ENCODE assay signal across 8 cellular contexts in the genomic region with DNA sequence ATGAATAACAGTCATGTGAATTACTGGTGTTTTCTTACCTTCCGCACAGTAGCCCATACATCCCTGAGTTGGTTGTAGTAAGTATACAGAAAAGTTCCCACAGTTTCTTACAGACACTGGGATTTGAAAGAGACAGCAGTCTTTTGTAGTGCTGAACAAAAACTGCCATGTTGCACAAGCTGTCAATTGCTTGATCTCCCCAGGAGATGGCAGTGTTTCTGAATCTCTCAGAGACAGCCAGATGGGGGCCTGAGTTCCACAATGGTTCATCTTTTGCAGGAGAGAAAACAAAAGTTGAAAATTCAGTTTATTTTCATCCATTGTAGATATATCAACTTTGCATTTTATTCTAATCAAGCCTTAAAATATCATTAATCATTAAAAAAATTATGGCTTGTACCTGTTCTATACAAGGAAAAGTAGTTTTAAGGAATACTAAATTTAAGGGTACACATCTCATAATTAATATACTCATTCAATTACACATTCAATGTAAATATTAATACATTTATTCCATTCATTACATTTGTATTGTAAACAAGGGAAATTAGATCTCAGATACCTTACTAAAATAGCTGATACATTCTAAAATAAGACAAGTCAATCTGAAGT. TPM values are rescaled to one million over a fixed set of nuclear protein-coding genes. Genes with fewer than 3 reads are reported as not detected.
DNase-seq lines count a peak whose midpoint lies in the region; ATAC-seq, FAIRE-seq and TF ChIP-seq lines count a peak whose summit lies in the region.

No MANE protein-coding gene starts in this region.

- no peak overlapping the region for H3K4me2 ChIP-seq in SK-N-SH

- H3K27ac ChIP-seq in SK-N-SH (ENCODE audit: low read depth in 2 of 2, low read length in 1 of 2) (no peak overlapping the region; a peak in 1 of 4 replicates), tibial artery (no peak overlapping the region)

- H3K4me1 ChIP-seq in SK-N-SH (ENCODE audit: control insufficient read depth in 1 of 2, insufficient read depth in 2 of 2, low read depth in 1 of 2, low read length in 1 of 2) (peaks cover 0 to 8% of the 10 kb centered on the region in 2 experiments; a peak in 2 of 4 replicates), tibial artery (no peaks in the 10 kb centered on the region)

- peak; percentile 72 for FAIRE-seq in GM18507 (lab: Jason Lieb, UNC)

- H3K9ac ChIP-seq in SK-N-SH = no peak overlapping the region

- H3K27me3 ChIP-seq in SK-N-SH (ENCODE audit: insufficient read depth) (no peaks in the 10 kb centered on the region), tibial artery (no peaks in the 10 kb centered on the region)

- CTCF ChIA-PET in SK-N-SH (lab: Yijun Ruan, JAX) = interaction anchor here (0.5 to 2.1 kb wide), 29 partner anchors 10 to 870 kb away, joined by 3 to 20 read pairs (median 4); partner anchors contain the start of gene VWDE

- H3K79me2 ChIP-seq in SK-N-SH (ENCODE audit: insufficient read depth) = no peaks in the 10 kb centered on the region

- intact Hi-C loops in tibial artery (cut with DNase I; ENCODE audit: low total_unique reads) = no loop called here

- 57% methylated on average over 1 of the region's 1 CpG for WGBS in SK-N-SH (ENCODE audit: low lambda C conversion rate)

- H3K9me2 ChIP-seq in SK-N-SH = no peaks in the 10 kb centered on the region

- H2AFZ ChIP-seq in SK-N-SH (ENCODE audit: low read depth) = no peak overlapping the region

- POLR2A ChIA-PET in SK-N-SH (lab: Yijun Ruan, JAX) = no interaction called here

- H4K20me1 ChIP-seq in SK-N-SH (ENCODE audit: insufficient read depth) = no peaks in the 10 kb centered on the region

- TF ChIP-seq EP300 in SK-N-SH (IDR thresholded peaks at IDR 0.05; ENCODE audit: borderline replicate concordance in 1 of 2, low read depth in 1 of 2, low read length in 1 of 2) = no peak

- H3F3A ChIP-seq in SK-N-SH (replicated peaks; ENCODE audit: insufficient read depth) = no peaks in the 10 kb centered on the region

- peak; percentile 61 for DNase-seq in CD1c-positive myeloid dendritic cell (ENCODE audit: extremely low spot score)
- DNase-seq in GM18507 (ENCODE audit: extremely low spot score, insufficient read length, low read depth) = no peak
- DNase-seq in NCI-H1092 (lab: John Stamatoyannopoulos, UW) = peak; percentile 84
- peak; percentile 65 for DNase-seq in SK-N-SH
- peak; percentile 49 for DNase-seq in cerebellar cortex (ENCODE audit: low spot score)
- DNase-seq in lung microvascular endothelial cell (ENCODE audit: low read depth in 2 of 2) = peak; percentile 60 to 61
- no peak for DNase-seq in tibial artery

- peak; percentile 99 for ATAC-seq in HG02852 (IDR thresholded peaks at IDR 0.05; ENCODE audit: unreplicated experiment)

- no peaks in the 10 kb centered on the region for H3K36me3 ChIP-seq in SK-N-SH (replicated peaks in 1 of 2; ENCODE audit: control insufficient read depth in 1 of 2, insufficient read depth in 2 of 2, low read length in 1 of 2)
- no peaks in the 10 kb centered on the region for H3K36me3 ChIP-seq in tibial artery

- TF ChIP-seq RAD21 in SK-N-SH (IDR thresholded peaks at IDR 0.05; ENCODE audit: low read length) = peak; percentile 75

- H3K9me3 ChIP-seq in SK-N-SH (no peaks in the 10 kb centered on the region), tibial artery (no peaks in the 10 kb centered on the region)

- TF ChIP-seq CTCF in SK-N-SH (IDR thresholded peaks at IDR 0.05) (peak; percentile 97), tibial artery (IDR thresholded peaks at IDR 0.05) (peak in 1 of 2 experiments; percentile 28)

- no peak overlapping the region; a peak in 1 of 4 replicates for H3K4me3 ChIP-seq in SK-N-SH (ENCODE audit: low read depth in 2 of 2, low read length in 1 of 2)
- no peak overlapping the region for H3K4me3 ChIP-seq in tibial artery

TF ChIP-seq in SK-N-SH, 30 proteins besides CTCF, POLR2A, EP300 and RAD21:
- TF ChIP-seq NRF1 (IDR thresholded peaks at IDR 0.05; ENCODE audit: low read depth, low read length) (no peak), RCOR1 (IDR thresholded peaks at IDR 0.05; ENCODE audit: low read length) (0 out of 2 replicates have a peak, but pooled peaks have one; percentile 10), MXI1 (IDR thresholded peaks at IDR 0.05; ENCODE audit: low read depth, low read length) (no peak), SMC3 (IDR thresholded peaks at IDR 0.05; ENCODE audit: low read depth, low read length) (peak; percentile 70), RFX5 (IDR thresholded peaks at IDR 0.05; ENCODE audit: low read length) (peak; percentile 29; the same call in 1 of the 2 replicates)

RNA-seq across cellular contexts. Expression of gene VWDE, which starts 14.5 kb away (rescaled TPM):
- polyA plus RNA-seq in SK-N-SH (2012; rRNA removed) = 0.03 TPM in 1 of 2 replicates, not detected in the other
- under 0.01 and 0.04 TPM in 2 replicates for polyA plus RNA-seq in SK-N-SH (2012; cell fraction: cytosol; rRNA removed)
- 0.02 and 0.04 TPM in 2 replicates for polyA plus RNA-seq in SK-N-SH (2012; cell fraction: nucleus; rRNA removed)
- total RNA-seq in lung microvascular endothelial cell = under 0.01 TPM in 1 of 2 replicates, not detected in the other

Comparison
In these comparisons a context has a peak if more than half of its experiments do, and no peak if none do; other contexts are left out.
1. DNase-seq: peak in CD1c-positive myeloid dendritic cell (single experiment), NCI-H1092 (single experiment), SK-N-SH (single experiment), cerebellar cortex (single experiment) and lung microvascular endothelial cell (2 of 2); none in GM18507 (single experiment) and tibial artery (0 of 2).